In the genomic region with DNA sequence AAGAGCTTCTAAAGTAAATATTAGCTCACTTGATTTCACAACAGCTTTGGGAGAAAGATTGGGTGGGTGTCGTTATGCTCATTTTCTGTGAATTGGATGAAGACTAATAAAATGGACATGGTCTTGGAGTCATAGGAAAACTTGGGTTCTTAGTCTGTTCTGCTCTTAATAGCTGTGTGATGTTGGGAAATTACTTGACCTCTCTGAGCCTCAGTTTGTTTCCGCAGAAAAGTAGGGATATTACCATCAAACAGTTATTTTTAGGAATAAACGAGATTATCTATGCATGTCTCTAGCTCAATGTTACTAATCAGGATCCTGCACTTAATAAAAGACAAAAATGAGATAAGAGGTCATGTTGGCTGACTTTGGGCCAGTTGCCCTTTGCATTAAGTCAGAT, we compare ENCODE assay signal across 28 cellular contexts.
"Had no signal": no experiment of that assay in that cellular context is flagged by ENCODE, and none has a peak within 500 bp of the region (broad histone marks: within the 10 kb centered on the region; RNA-seq: fewer than 3 reads in every experiment).

No MANE protein-coding gene starts in this region.

- H3K27me3 ChIP-seq: esophagus squamous epithelium, gastrocnemius medialis, hepatocyte, left lung had no signal

- H3K36me3 Mint-ChIP-seq: immature natural killer cell, mesothelial cell of epicardium, naive B cell had no signal

- H3K27me3 Mint-ChIP-seq: dendritic cell treated with granulocyte-macrophage colony-stimulating factor and Interleukin-4, amounts not matched to agents 40 ng/mL and 50 ng/mL, for 4 days; effector memory CD8-positive, alpha-beta T cell; naive B cell had no signal

- ATAC-seq: effector memory CD8-positive, alpha-beta T cell; esophagus mucosa; gastrocnemius medialis; lower lobe of right lung had no signal

- H3K9me3 ChIP-seq: esophagus squamous epithelium, gastrocnemius medialis, left lung, lower lobe of right lung, mucosa of descending colon had no signal

- H3K4me3 Mint-ChIP-seq: dendritic cell treated with granulocyte-macrophage colony-stimulating factor and Interleukin-4, amounts not matched to agents 40 ng/mL and 50 ng/mL, for 4 days; effector memory CD8-positive, alpha-beta T cell; endodermal cell; immature natural killer cell; mesothelial cell of epicardium; naive B cell had no signal

- H3K9me3 Mint-ChIP-seq: dendritic cell treated with granulocyte-macrophage colony-stimulating factor and Interleukin-4, amounts not matched to agents 40 ng/mL and 50 ng/mL, for 4 days; effector memory CD8-positive, alpha-beta T cell; endodermal cell; mesothelial cell of epicardium; naive B cell had no signal

- H3K27ac Mint-ChIP-seq: dendritic cell treated with granulocyte-macrophage colony-stimulating factor and Interleukin-4, amounts not matched to agents 40 ng/mL and 50 ng/mL, for 4 days; effector memory CD8-positive, alpha-beta T cell; endodermal cell; immature natural killer cell; mesothelial cell of epicardium; naive B cell had no signal

- H2AFZ ChIP-seq: hepatocyte had no signal

- H3K4me1 ChIP-seq: esophagus squamous epithelium, gastrocnemius medialis, lower lobe of right lung had no signal

- H3K36me3 ChIP-seq: esophagus squamous epithelium, gastrocnemius medialis, left lung, lower lobe of right lung had no signal

- H3K4me1 Mint-ChIP-seq: immature natural killer cell, mesothelial cell of epicardium, naive B cell had no signal

- H3K27ac ChIP-seq: epithelial cell of prostate, esophagus squamous epithelium, gastrocnemius medialis, hepatocyte, left lung, lower lobe of right lung had no signal

- H3K4me2 ChIP-seq: hepatocyte had no signal

- H3K4me3 ChIP-seq: esophagus squamous epithelium, gastrocnemius medialis, hepatocyte, left lung, lower lobe of right lung, mucosa of descending colon had no signal

- DNase-seq: cortex of kidney; effector CD8-positive, alpha-beta T cell; effector memory CD8-positive, alpha-beta T cell; endodermal cell; erythroblast; esophagus squamous epithelium; foreskin melanocyte; gastrocnemius medialis; glutamatergic neuron; head of caudate nucleus; hypothalamus; immature natural killer cell; kidney; kidney glomerular epithelial cell; left colon; left lung; left ventricle myocardium superior; lower lobe of right lung; mesenchymal stem cell; mucosa of descending colon; naive B cell had no signal

- H3K79me2 ChIP-seq: hepatocyte had no signal

- FAIRE-seq: colon, endometrium, kidney had no signal
